In the genomic region with DNA sequence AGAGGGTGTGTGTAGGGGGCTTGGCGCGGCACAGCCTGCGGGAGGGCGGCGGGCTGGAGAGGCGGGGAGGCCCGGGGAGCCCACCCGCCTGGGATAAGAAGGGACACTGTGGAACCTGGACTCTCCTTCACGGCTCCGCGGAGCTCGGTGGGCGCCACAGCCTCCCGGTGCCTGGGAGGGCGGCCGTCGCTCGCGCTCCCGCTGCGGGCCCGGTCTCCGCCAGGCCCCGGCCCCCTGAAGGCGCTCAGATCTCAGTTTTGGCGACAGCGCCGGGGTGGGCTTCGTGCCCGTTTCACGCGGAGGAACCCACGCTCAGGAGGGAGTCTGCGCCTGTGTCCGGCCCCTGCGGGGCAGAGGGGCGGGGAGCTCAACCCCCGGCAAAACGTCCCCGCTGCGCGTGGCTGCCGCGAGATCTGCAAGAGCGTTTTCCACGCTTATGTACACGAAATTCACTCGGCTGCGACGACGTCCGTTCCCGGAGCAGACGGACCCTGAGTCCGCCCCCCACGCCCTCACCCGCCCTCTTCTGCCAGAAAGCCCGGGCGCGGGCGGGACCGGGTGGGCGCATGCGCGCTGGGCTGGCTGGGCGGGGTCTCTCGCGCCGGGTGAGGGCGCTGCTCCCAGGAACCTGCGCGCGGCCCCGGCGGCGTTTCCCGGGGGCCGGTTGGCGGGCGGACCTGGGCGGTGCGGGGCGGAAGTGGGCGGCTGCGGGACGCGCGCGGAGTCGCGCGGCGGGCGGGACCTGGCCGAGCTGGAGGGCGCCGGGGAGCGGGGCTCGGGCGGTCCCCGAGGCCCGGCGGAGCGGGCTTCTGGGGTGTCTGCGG, we compare ENCODE assay signal across 2 cellular contexts.
A peak's percentile ranks its signal among the peaks of the same experiment; 100 is the strongest.
TF ChIP-seq lines count a peak whose summit lies in the region.

Gene NELFB (plus strand): TSS at position 704 of the 824 bp plus-strand sequence.

TF ChIP-seq in HCT116, 20 proteins besides CTCF, POLR2A, EP300 and RAD21 (continued from another document):
- TF ChIP-seq, protein P1, sequence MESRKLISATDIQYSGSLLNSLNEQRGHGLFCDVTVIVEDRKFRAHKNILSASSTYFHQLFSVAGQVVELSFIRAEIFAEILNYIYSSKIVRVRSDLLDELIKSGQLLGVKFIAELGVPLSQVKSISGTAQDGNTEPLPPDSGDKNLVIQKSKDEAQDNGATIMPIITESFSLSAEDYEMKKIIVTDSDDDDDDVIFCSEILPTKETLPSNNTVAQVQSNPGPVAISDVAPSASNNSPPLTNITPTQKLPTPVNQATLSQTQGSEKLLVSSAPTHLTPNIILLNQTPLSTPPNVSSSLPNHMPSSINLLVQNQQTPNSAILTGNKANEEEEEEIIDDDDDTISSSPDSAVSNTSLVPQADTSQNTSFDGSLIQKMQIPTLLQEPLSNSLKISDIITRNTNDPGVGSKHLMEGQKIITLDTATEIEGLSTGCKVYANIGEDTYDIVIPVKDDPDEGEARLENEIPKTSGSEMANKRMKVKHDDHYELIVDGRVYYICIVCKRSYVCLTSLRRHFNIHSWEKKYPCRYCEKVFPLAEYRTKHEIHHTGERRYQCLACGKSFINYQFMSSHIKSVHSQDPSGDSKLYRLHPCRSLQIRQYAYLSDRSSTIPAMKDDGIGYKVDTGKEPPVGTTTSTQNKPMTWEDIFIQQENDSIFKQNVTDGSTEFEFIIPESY (IDR thresholded peaks at IDR 0.05; ENCODE audit: extremely low read depth, insufficient replicate concordance, low read length) = peak; percentile 21
- TF ChIP-seq JUND (IDR thresholded peaks at IDR 0.05) (no peak), EZH2phosphoT487 (IDR thresholded peaks at IDR 0.05; ENCODE audit: borderline replicate concordance) (no peak), FOSL1 (IDR thresholded peaks at IDR 0.05; ENCODE audit: low read depth) (no peak), TCF7L2 (IDR thresholded peaks at IDR 0.05; ENCODE audit: borderline replicate concordance, extremely low read depth, insufficient read depth, insufficient read length) (peak; percentile 39), SP1 (IDR thresholded peaks at IDR 0.05; ENCODE audit: low read depth) (no peak), EGR1 (IDR thresholded peaks at IDR 0.05; ENCODE audit: low read depth) (no peak), ATF3 (IDR thresholded peaks at IDR 0.05) (no peak), ZNF274 (IDR thresholded peaks at IDR 0.05; ENCODE audit: low read depth, low read length) (no peak), POLR2AphosphoS5 (IDR thresholded peaks at IDR 0.05; ENCODE audit: low read depth, low read length) (peak; percentile 81), ELF1 (IDR thresholded peaks at IDR 0.05; ENCODE audit: borderline replicate concordance, low read depth) (no peak), SIN3A (IDR thresholded peaks at IDR 0.05; ENCODE audit: low read depth) (no peak), EZH2 (IDR thresholded peaks at IDR 0.05) (no peak), CBX3 (IDR thresholded peaks at IDR 0.05; ENCODE audit: low read depth) (no peak), CEBPB (IDR thresholded peaks at IDR 0.05; ENCODE audit: low read depth) (no peak)
- TF ChIP-seq, protein P2, sequence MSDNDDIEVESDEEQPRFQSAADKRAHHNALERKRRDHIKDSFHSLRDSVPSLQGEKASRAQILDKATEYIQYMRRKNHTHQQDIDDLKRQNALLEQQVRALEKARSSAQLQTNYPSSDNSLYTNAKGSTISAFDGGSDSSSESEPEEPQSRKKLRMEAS (IDR thresholded peaks at IDR 0.05) = no peak
- TF ChIP-seq, protein P3, sequence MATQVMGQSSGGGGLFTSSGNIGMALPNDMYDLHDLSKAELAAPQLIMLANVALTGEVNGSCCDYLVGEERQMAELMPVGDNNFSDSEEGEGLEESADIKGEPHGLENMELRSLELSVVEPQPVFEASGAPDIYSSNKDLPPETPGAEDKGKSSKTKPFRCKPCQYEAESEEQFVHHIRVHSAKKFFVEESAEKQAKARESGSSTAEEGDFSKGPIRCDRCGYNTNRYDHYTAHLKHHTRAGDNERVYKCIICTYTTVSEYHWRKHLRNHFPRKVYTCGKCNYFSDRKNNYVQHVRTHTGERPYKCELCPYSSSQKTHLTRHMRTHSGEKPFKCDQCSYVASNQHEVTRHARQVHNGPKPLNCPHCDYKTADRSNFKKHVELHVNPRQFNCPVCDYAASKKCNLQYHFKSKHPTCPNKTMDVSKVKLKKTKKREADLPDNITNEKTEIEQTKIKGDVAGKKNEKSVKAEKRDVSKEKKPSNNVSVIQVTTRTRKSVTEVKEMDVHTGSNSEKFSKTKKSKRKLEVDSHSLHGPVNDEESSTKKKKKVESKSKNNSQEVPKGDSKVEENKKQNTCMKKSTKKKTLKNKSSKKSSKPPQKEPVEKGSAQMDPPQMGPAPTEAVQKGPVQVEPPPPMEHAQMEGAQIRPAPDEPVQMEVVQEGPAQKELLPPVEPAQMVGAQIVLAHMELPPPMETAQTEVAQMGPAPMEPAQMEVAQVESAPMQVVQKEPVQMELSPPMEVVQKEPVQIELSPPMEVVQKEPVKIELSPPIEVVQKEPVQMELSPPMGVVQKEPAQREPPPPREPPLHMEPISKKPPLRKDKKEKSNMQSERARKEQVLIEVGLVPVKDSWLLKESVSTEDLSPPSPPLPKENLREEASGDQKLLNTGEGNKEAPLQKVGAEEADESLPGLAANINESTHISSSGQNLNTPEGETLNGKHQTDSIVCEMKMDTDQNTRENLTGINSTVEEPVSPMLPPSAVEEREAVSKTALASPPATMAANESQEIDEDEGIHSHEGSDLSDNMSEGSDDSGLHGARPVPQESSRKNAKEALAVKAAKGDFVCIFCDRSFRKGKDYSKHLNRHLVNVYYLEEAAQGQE (IDR thresholded peaks at IDR 0.05; ENCODE audit: low read depth) = no peak

TF ChIP-seq in SK-N-SH, 30 proteins besides CTCF, POLR2A, EP300 and RAD21:
- TF ChIP-seq, protein P3 (IDR thresholded peaks at IDR 0.05; ENCODE audit: low read depth, low read length) = peak; percentile 35; the same call in 1 of the 2 replicates
- peak; percentile 47; the same call in 1 of the 2 replicates for TF ChIP-seq TAF1 (IDR thresholded peaks at IDR 0.05; ENCODE audit: borderline replicate concordance, low read depth, low read length)
- peak; percentile 81 for TF ChIP-seq GABPA (IDR thresholded peaks at IDR 0.05; ENCODE audit: low read depth)
- no peak for TF ChIP-seq SMC3 (IDR thresholded peaks at IDR 0.05; ENCODE audit: low read depth, low read length)
- TF ChIP-seq NRF1 (IDR thresholded peaks at IDR 0.05; ENCODE audit: low read depth, low read length) = peak; percentile 71
- TF ChIP-seq, protein P2 (IDR thresholded peaks at IDR 0.05; ENCODE audit: low read depth) = peak; percentile 34; the same call in 1 of the 2 replicates
- peak; percentile 85; the same call in 1 of the 2 replicates for TF ChIP-seq POLR2AphosphoS5 (IDR thresholded peaks at IDR 0.05; ENCODE audit: low read depth, low read length)
- TF ChIP-seq MXI1 (IDR thresholded peaks at IDR 0.05; ENCODE audit: low read depth, low read length) = peak; percentile 62
- no peak for TF ChIP-seq CHD2 (IDR thresholded peaks at IDR 0.05; ENCODE audit: low read length, partially characterized antibody)
- peak; percentile 54; the same call in 1 of the 2 replicates for TF ChIP-seq ELF1 (IDR thresholded peaks at IDR 0.05)
